In genomic region chr10:80506189-80506575, GRCh38 we compare ENCODE assay signal across 10 cellular contexts. TPM values are rescaled to one million over a fixed set of nuclear protein-coding genes. Genes with fewer than 3 reads are reported as not detected.
A peak's percentile ranks its signal among the peaks of the same experiment; 100 is the strongest.
DNase-seq lines count a peak whose midpoint lies in the region; ATAC-seq and TF ChIP-seq lines count a peak whose summit lies in the region.
"Had no signal": no experiment of that assay in that cellular context is flagged by ENCODE, and none has a peak within 500 bp of the region (broad histone marks: within the 10 kb centered on the region; RNA-seq: fewer than 3 reads in every experiment).

No MANE protein-coding gene starts in this region.

- ATAC-seq in activated naive CD8-positive, alpha-beta T cell treated with anti-CD3 and anti-CD28 coated beads, Interleukin-2, amount 50 U/mL, for 24 hours: no peak
- no peak for ATAC-seq in GM19463 (IDR thresholded peaks at IDR 0.05; ENCODE audit: unreplicated experiment)

- peaks cover 44 to 78% of the 10 kb centered on the region in 2 donors for H3K4me1 ChIP-seq in thyroid gland

- TF ChIP-seq POLR2A in thyroid gland (IDR thresholded peaks at IDR 0.05): no peak

- H3K9me3 ChIP-seq in thyroid gland: no peaks in the 10 kb centered on the region
- H3K9me3 ChIP-seq: thoracic aorta had no signal

- intact Hi-C loops in thyroid gland (cut with DNase I): loop anchor here (10.0 kb wide), 1 partner anchor 121 kb away; no protein-coding TSS in a partner anchor

- CTCF ChIA-PET in activated CD4-positive, alpha-beta T cell treated with anti-CD3 and anti-CD28 coated beads, Interleukin-2, amount 10 ng/mL, durations not matched to agents 7 days and 5 days (lab: Charles Lee): interaction anchor here (0.7 to 9.8 kb wide), 35 partner anchors 8 to 133 kb away, joined by 3 to 118 read pairs (median 7); partner anchors contain the start of genes PRXL2A and SH2D4B

- peaks cover 70% of the 10 kb centered on the region for H3K4me1 Mint-ChIP-seq in activated CD4-positive, alpha-beta T cell treated with anti-CD3 and anti-CD28 coated beads, Interleukin-2, amount 10 ng/mL, durations not matched to agents 7 days and 5 days
- H3K4me1 Mint-ChIP-seq in activated naive CD8-positive, alpha-beta T cell treated with anti-CD3 and anti-CD28 coated beads, Interleukin-2, amount 50 U/mL, for 24 hours: peaks cover 57% of the 10 kb centered on the region

- H3K36me3 ChIP-seq in thyroid gland: peaks cover 17 to 22% of the 10 kb centered on the region in 2 donors

- peaks cover 43% of the 10 kb centered on the region for H3K36me3 Mint-ChIP-seq in activated CD4-positive, alpha-beta T cell treated with anti-CD3 and anti-CD28 coated beads, Interleukin-2, amount 10 ng/mL, durations not matched to agents 7 days and 5 days (ENCODE audit: low read depth)
- H3K36me3 Mint-ChIP-seq in activated naive CD8-positive, alpha-beta T cell treated with anti-CD3 and anti-CD28 coated beads, Interleukin-2, amount 50 U/mL, for 24 hours (ENCODE audit: low read depth): peaks cover 17% of the 10 kb centered on the region

- H3K4me3 Mint-ChIP-seq in activated CD4-positive, alpha-beta T cell treated with anti-CD3 and anti-CD28 coated beads, Interleukin-2, amount 10 ng/mL, durations not matched to agents 7 days and 5 days: no peak overlapping the region
- H3K4me3 Mint-ChIP-seq in activated naive CD8-positive, alpha-beta T cell treated with anti-CD3 and anti-CD28 coated beads, Interleukin-2, amount 50 U/mL, for 24 hours: no peak overlapping the region

- H3K27me3 ChIP-seq in thyroid gland: no peaks in the 10 kb centered on the region

- no peak for DNase-seq in activated CD4-positive, alpha-beta T cell treated with anti-CD3 and anti-CD28 coated beads, Interleukin-2, amount 10 ng/mL, durations not matched to agents 7 days and 5 days
- no peak for DNase-seq in activated CD4-positive, alpha-beta T cell treated with anti-CD3 and anti-CD28 coated beads, Interleukin-2, amount 50 U/mL, for 1 hour
- no peak for DNase-seq in activated naive CD8-positive, alpha-beta T cell treated with anti-CD3 and anti-CD28 coated beads, Interleukin-2, amount 50 U/mL, for 24 hours
- DNase-seq in iris pigment epithelial cell (ENCODE audit: low read depth): peak; percentile 89
- DNase-seq in thyroid gland: no peak
- no peak for DNase-seq in NCI-H748 treated with DMSO at 0.1 percent for 48 hours (lab: John Stamatoyannopoulos, UW)
- no peak for DNase-seq in activated effector memory CD4-positive, alpha-beta T cell treated with anti-CD3 and anti-CD28 coated beads, Interleukin-2, amount 50 U/mL, for 16 hours

- H3K4me3 ChIP-seq in thyroid gland (replicated peaks in 1 of 3): no peak overlapping the region
- H3K4me3 ChIP-seq: thoracic aorta had no signal

- H3K27me3 Mint-ChIP-seq in activated CD4-positive, alpha-beta T cell treated with anti-CD3 and anti-CD28 coated beads, Interleukin-2, amount 10 ng/mL, durations not matched to agents 7 days and 5 days: no peaks in the 10 kb centered on the region
- H3K27me3 Mint-ChIP-seq in activated naive CD8-positive, alpha-beta T cell treated with anti-CD3 and anti-CD28 coated beads, Interleukin-2, amount 50 U/mL, for 24 hours: no peaks in the 10 kb centered on the region

- peak overlapping the region; percentile 57 for H3K27ac Mint-ChIP-seq in activated CD4-positive, alpha-beta T cell treated with anti-CD3 and anti-CD28 coated beads, Interleukin-2, amount 10 ng/mL, durations not matched to agents 7 days and 5 days
- peak overlapping the region; percentile 66 for H3K27ac Mint-ChIP-seq in activated naive CD8-positive, alpha-beta T cell treated with anti-CD3 and anti-CD28 coated beads, Interleukin-2, amount 50 U/mL, for 24 hours

- TF ChIP-seq CTCF in thyroid gland (IDR thresholded peaks at IDR 0.05): no peak

- H3K27ac ChIP-seq in thyroid gland: peak overlapping the region; percentile 30 to 94 (median 86)

- POLR2A ChIA-PET in activated CD4-positive, alpha-beta T cell treated with anti-CD3 and anti-CD28 coated beads, Interleukin-2, amount 10 ng/mL, durations not matched to agents 7 days and 5 days (lab: Charles Lee): no interaction called here

- 80 to 91% methylated on average over 6 of the region's 6 CpGs for WGBS in thyroid gland, 2 donors

- no peaks in the 10 kb centered on the region for H3K9me3 Mint-ChIP-seq in activated CD4-positive, alpha-beta T cell treated with anti-CD3 and anti-CD28 coated beads, Interleukin-2, amount 10 ng/mL, durations not matched to agents 7 days and 5 days
- H3K9me3 Mint-ChIP-seq in activated naive CD8-positive, alpha-beta T cell treated with anti-CD3 and anti-CD28 coated beads, Interleukin-2, amount 50 U/mL, for 24 hours: no peaks in the 10 kb centered on the region

RNA-seq across cellular contexts. Expression of gene SH2D4B, which starts 31.5 kb away (rescaled TPM):
- under 1 TPM; 0.07 to 0.10 TPM for total RNA-seq in activated CD4-positive, alpha-beta T cell treated with anti-CD3 and anti-CD28 coated beads, Interleukin-2, amount 10 ng/mL, durations not matched to agents 7 days and 5 days
- 1 to 10 TPM in 2 of 4 donors, not detected in 2; 1.1 to 1.6 TPM for total RNA-seq in thyroid gland
- total RNA-seq: right cardiac atrium had no signal

RNA-seq across cellular contexts. Expression of gene TSPAN14, which starts 52.1 kb away (rescaled TPM):
- total RNA-seq in activated CD4-positive, alpha-beta T cell treated with anti-CD3 and anti-CD28 coated beads, Interleukin-2, amount 10 ng/mL, durations not matched to agents 7 days and 5 days: 100 to 1,000 TPM; 127 to 143 TPM
- total RNA-seq in thyroid gland: 10 to 100 TPM; 61.6 to 83.4 (median 77.9) TPM
